Comparison of ENCODE assay signal across 14 cellular contexts in the genomic region with DNA sequence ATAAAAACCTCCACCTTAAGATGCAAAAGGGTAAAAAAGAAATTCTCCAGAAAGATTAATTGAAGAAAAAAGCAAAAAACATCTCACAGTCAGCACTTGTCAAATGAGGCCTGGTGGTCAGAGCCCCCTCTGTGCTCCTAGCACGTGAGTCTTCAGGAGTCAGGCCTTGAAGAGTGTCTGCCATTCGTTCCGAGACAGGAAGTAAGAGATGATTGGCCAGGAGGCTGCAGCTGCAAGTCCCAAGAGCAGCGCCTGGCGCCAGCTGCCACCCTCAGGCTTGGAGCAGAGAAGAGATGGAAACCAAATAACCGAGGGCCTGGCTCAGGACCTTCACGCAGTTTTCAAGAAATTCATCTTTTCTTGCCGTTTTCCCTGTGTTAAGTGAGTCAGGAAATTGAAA.
DNase-seq lines count a peak whose midpoint lies in the region; ATAC-seq lines count a peak whose summit lies in the region.
"Had no signal": no experiment of that assay in that cellular context is flagged by ENCODE, and none has a peak within 500 bp of the region (broad histone marks: within the 10 kb centered on the region; RNA-seq: fewer than 3 reads in every experiment).

No MANE protein-coding gene starts in this region.

- peaks cover 16% of the 10 kb centered on the region for H3K4me1 Mint-ChIP-seq in activated naive CD8-positive, alpha-beta T cell (ENCODE audit: low read depth)
- peaks cover 12% of the 10 kb centered on the region for H3K4me1 Mint-ChIP-seq in activated naive CD8-positive, alpha-beta T cell treated with anti-CD3 and anti-CD28 coated beads, Interleukin-2, amount 50 U/mL, for 24 hours
- H3K4me1 Mint-ChIP-seq in activated naive CD8-positive, alpha-beta T cell treated with anti-CD3 and anti-CD28 coated beads for 36 hours, result peaks cover 9% of the 10 kb centered on the region

- peak overlapping the region; percentile 30 for H3K27ac Mint-ChIP-seq in activated naive CD8-positive, alpha-beta T cell
- H3K27ac Mint-ChIP-seq in activated naive CD8-positive, alpha-beta T cell treated with anti-CD3 and anti-CD28 coated beads, Interleukin-2, amount 50 U/mL, for 24 hours, result no peak overlapping the region
- no peak overlapping the region for H3K27ac Mint-ChIP-seq in activated naive CD8-positive, alpha-beta T cell treated with anti-CD3 and anti-CD28 coated beads for 36 hours
- H3K27ac Mint-ChIP-seq: nephron had no signal

- no peaks in the 10 kb centered on the region for H3K4me1 ChIP-seq in iPS DF 6.9 (ENCODE audit: control insufficient read depth, insufficient read depth, low read length)

- no peak for DNase-seq in activated naive CD8-positive, alpha-beta T cell treated with anti-CD3 and anti-CD28 coated beads, Interleukin-2, amount 50 U/mL, for 24 hours
- DNase-seq in amniotic epithelial cell (ENCODE audit: low read depth) (peak; percentile 41), iPS DF 6.9 (ENCODE audit: low read depth, low spot score) (peak; percentile 11), substantia nigra (lab: John Stamatoyannopoulos, UW) (peak in 40 of 49 donors; percentile 13 to 88 (median 62)), AG08395 (ENCODE audit: low spot score) (no peak), NCI-H2227 treated with DMSO at 0.1 percent for 48 hours (lab: John Stamatoyannopoulos, UW) (no peak)
- no peak for DNase-seq in activated naive CD8-positive, alpha-beta T cell treated with anti-CD3 and anti-CD28 coated beads for 36 hours
- DNase-seq: AML-193, cerebellar nuclear complex, kidney had no signal

- no peaks in the 10 kb centered on the region for H3K9me3 ChIP-seq in iPS DF 6.9 (ENCODE audit: control insufficient read depth, insufficient read depth, low read length)
- H3K9me3 ChIP-seq: esophagus muscularis mucosa, SJSA1 had no signal

- ATAC-seq in activated naive CD8-positive, alpha-beta T cell treated with anti-CD3 and anti-CD28 coated beads, Interleukin-2, amount 50 U/mL, for 24 hours, result no peak

- H3K9me3 Mint-ChIP-seq in activated naive CD8-positive, alpha-beta T cell (ENCODE audit: low read depth), result no peaks in the 10 kb centered on the region
- H3K9me3 Mint-ChIP-seq in activated naive CD8-positive, alpha-beta T cell treated with anti-CD3 and anti-CD28 coated beads, Interleukin-2, amount 50 U/mL, for 24 hours, result no peaks in the 10 kb centered on the region
- no peaks in the 10 kb centered on the region for H3K9me3 Mint-ChIP-seq in activated naive CD8-positive, alpha-beta T cell treated with anti-CD3 and anti-CD28 coated beads for 36 hours
- H3K9me3 Mint-ChIP-seq: nephron had no signal

- no peaks in the 10 kb centered on the region for H3K36me3 ChIP-seq in iPS DF 6.9 (ENCODE audit: control insufficient read depth, insufficient read depth, low read length)

- no peak overlapping the region for H3K4me3 Mint-ChIP-seq in activated naive CD8-positive, alpha-beta T cell
- H3K4me3 Mint-ChIP-seq in activated naive CD8-positive, alpha-beta T cell treated with anti-CD3 and anti-CD28 coated beads, Interleukin-2, amount 50 U/mL, for 24 hours, result no peak overlapping the region
- H3K4me3 Mint-ChIP-seq in activated naive CD8-positive, alpha-beta T cell treated with anti-CD3 and anti-CD28 coated beads for 36 hours, result no peak overlapping the region
- H3K4me3 Mint-ChIP-seq: nephron had no signal

- H3K27me3 ChIP-seq in iPS DF 6.9 (ENCODE audit: control insufficient read depth, insufficient read depth, low read length), result no peaks in the 10 kb centered on the region
- H3K27me3 ChIP-seq: esophagus muscularis mucosa, SJSA1 had no signal

- no peaks in the 10 kb centered on the region for H3K27me3 Mint-ChIP-seq in activated naive CD8-positive, alpha-beta T cell
- H3K27me3 Mint-ChIP-seq in activated naive CD8-positive, alpha-beta T cell treated with anti-CD3 and anti-CD28 coated beads, Interleukin-2, amount 50 U/mL, for 24 hours, result no peaks in the 10 kb centered on the region
- no peaks in the 10 kb centered on the region for H3K27me3 Mint-ChIP-seq in activated naive CD8-positive, alpha-beta T cell treated with anti-CD3 and anti-CD28 coated beads for 36 hours

- no peak overlapping the region for H3K27ac ChIP-seq in iPS DF 6.9 (ENCODE audit: low read length)
- H3K27ac ChIP-seq in substantia nigra (ENCODE audit: low read depth, low read length, poor library complexity, severe bottlenecking), result peak overlapping the region; percentile 55
- H3K27ac ChIP-seq: esophagus muscularis mucosa had no signal

- no CpG with 5 or more reads among the region's 8 CpGs for WGBS in iPS DF 6.9 (ENCODE audit: insufficient coverage, insufficient read length)

- H3K36me3 Mint-ChIP-seq in activated naive CD8-positive, alpha-beta T cell, result peaks cover 8% of the 10 kb centered on the region
- H3K36me3 Mint-ChIP-seq in activated naive CD8-positive, alpha-beta T cell treated with anti-CD3 and anti-CD28 coated beads, Interleukin-2, amount 50 U/mL, for 24 hours (ENCODE audit: low read depth), result peaks cover 11% of the 10 kb centered on the region
- peaks cover 12% of the 10 kb centered on the region for H3K36me3 Mint-ChIP-seq in activated naive CD8-positive, alpha-beta T cell treated with anti-CD3 and anti-CD28 coated beads for 36 hours

- no peak overlapping the region for H3K4me3 ChIP-seq in iPS DF 6.9 (ENCODE audit: low read length)
- H3K4me3 ChIP-seq: esophagus muscularis mucosa, SJSA1 had no signal

Comparison
In these comparisons a context has a peak if more than half of its experiments do, and no peak if none do; other contexts are left out.
1. DNase-seq: peak in amniotic epithelial cell (single experiment), iPS DF 6.9 (single experiment) and substantia nigra (40 of 49); none in activated naive CD8-positive, alpha-beta T cell treated with anti-CD3 and anti-CD28 coated beads, Interleukin-2, amount 50 U/mL, for 24 hours (single experiment), AG08395 (single experiment), NCI-H2227 treated with DMSO at 0.1 percent for 48 hours (single experiment) and activated naive CD8-positive, alpha-beta T cell treated with anti-CD3 and anti-CD28 coated beads for 36 hours (single experiment).